Comparison of ENCODE assay signal across 1 cellular context in genomic region chr11:60880635-60881282, GRCh38.
TF ChIP-seq lines count a peak whose summit lies in the region.

No MANE protein-coding gene starts in this region.

TF ChIP-seq in HepG2, 621 proteins besides CTCF, POLR2A, EP300 and RAD21 (continued from another document and continues in another):
- TF ChIP-seq ZBTB40 (IDR thresholded peaks at IDR 0.05) (no peak), ZBTB40 (CRISPR knock-in tag; IDR thresholded peaks at IDR 0.05) (peak; percentile 80; the same call in 1 of the 2 replicates), ZNF331 (CRISPR knock-in tag; IDR thresholded peaks at IDR 0.05) (peak; percentile 97), ZNF646 (CRISPR knock-in tag; IDR thresholded peaks at IDR 0.05) (no peak), RBFOX2 (IDR thresholded peaks at IDR 0.05; ENCODE audit: low read depth, low read length) (no peak), ZSCAN21 (CRISPR knock-in tag; IDR thresholded peaks at IDR 0.05; ENCODE audit: borderline replicate concordance) (peak; percentile 97), TARDBP (CRISPR knock-in tag; IDR thresholded peaks at IDR 0.05) (peak; percentile 98), LCORL (IDR thresholded peaks at IDR 0.05) (no peak), LCORL (CRISPR knock-in tag; IDR thresholded peaks at IDR 0.05) (peak; percentile 92), ZNF556 (CRISPR knock-in tag; IDR thresholded peaks at IDR 0.05; ENCODE audit: borderline replicate concordance) (peak; percentile 81; the same call in 1 of the 2 replicates), KLF13 (CRISPR knock-in tag; IDR thresholded peaks at IDR 0.05) (no peak), BHLHE40 (IDR thresholded peaks at IDR 0.05; ENCODE audit: low read length) (peak; percentile 73), CENPBD1 (CRISPR knock-in tag; IDR thresholded peaks at IDR 0.05; ENCODE audit: borderline replicate concordance, low read depth) (no peak), ESRRA (CRISPR knock-in tag; IDR thresholded peaks at IDR 0.05; ENCODE audit: low read depth) (peak; percentile 95), NCOA1 (CRISPR knock-in tag; IDR thresholded peaks at IDR 0.05) (no peak), RBM39 (IDR thresholded peaks at IDR 0.05; ENCODE audit: low read depth, low read length, poor library complexity, severe bottlenecking) (no peak), NFIC (IDR thresholded peaks at IDR 0.05; ENCODE audit: low read length) (peak; percentile 85; the same call in 1 of the 2 replicates), CHCHD3 (CRISPR knock-in tag; IDR thresholded peaks at IDR 0.05) (no peak), ELF1 (CRISPR knock-in tag; IDR thresholded peaks at IDR 0.05) (peak; percentile 56; the same call in 1 of the 2 replicates), ZNF446 (CRISPR knock-in tag; IDR thresholded peaks at IDR 0.05) (no peak), HNF4G (IDR thresholded peaks at IDR 0.05; ENCODE audit: borderline replicate concordance, low read depth, low read length) (peak; percentile 52; the same call in 1 of the 2 replicates), HNF4G (CRISPR knock-in tag; IDR thresholded peaks at IDR 0.05; ENCODE audit: borderline replicate concordance, low read depth) (no peak), CC2D1A (CRISPR knock-in tag; IDR thresholded peaks at IDR 0.05) (no peak), ZNF790 (CRISPR knock-in tag; IDR thresholded peaks at IDR 0.05; ENCODE audit: borderline replicate concordance) (no peak), SMC3 (IDR thresholded peaks at IDR 0.05; ENCODE audit: low read length) (peak; percentile 19; the same call in 1 of the 2 replicates), NCOR1 (IDR thresholded peaks at IDR 0.05; ENCODE audit: borderline replicate concordance, low read length) (peak; percentile 42; the same call in 1 of the 2 replicates), ZNF512 (CRISPR knock-in tag; IDR thresholded peaks at IDR 0.05) (0 out of 2 replicates have a peak, but pooled peaks have one; percentile 39), ZNF24 (IDR thresholded peaks at IDR 0.05) (0 out of 2 replicates have a peak, but pooled peaks have one; percentile 33), ZNF225 (CRISPR knock-in tag; IDR thresholded peaks at IDR 0.05) (no peak; the same call in 1 of the 2 replicates), DMAP1 (CRISPR knock-in tag; IDR thresholded peaks at IDR 0.05) (peak; percentile 54; the same call in 1 of the 2 replicates), EEA1 (CRISPR knock-in tag; IDR thresholded peaks at IDR 0.05; ENCODE audit: borderline replicate concordance) (no peak), MTERF4 (CRISPR knock-in tag; IDR thresholded peaks at IDR 0.05) (no peak; the same call in 1 of the 2 replicates), ZNF775 (CRISPR knock-in tag; IDR thresholded peaks at IDR 0.05; ENCODE audit: borderline replicate concordance) (no peak), SAP130 (CRISPR knock-in tag; IDR thresholded peaks at IDR 0.05; ENCODE audit: low read depth) (peak; percentile 98), ZNF235 (CRISPR knock-in tag; IDR thresholded peaks at IDR 0.05; ENCODE audit: borderline replicate concordance) (no peak), ZNF143 (CRISPR knock-in tag; IDR thresholded peaks at IDR 0.05) (peak; percentile 51; the same call in 1 of the 2 replicates), HNF1A (IDR thresholded peaks at IDR 0.05; ENCODE audit: low read depth) (no peak), HNF1A (CRISPR knock-in tag; IDR thresholded peaks at IDR 0.05; ENCODE audit: borderline replicate concordance) (peak; percentile 87; the same call in 1 of the 2 replicates), ZNF124 (CRISPR knock-in tag; IDR thresholded peaks at IDR 0.05) (0 out of 2 replicates have a peak, but pooled peaks have one; percentile 55), ZMYM4 (CRISPR knock-in tag; IDR thresholded peaks at IDR 0.05) (peak; percentile 87)
